12 cellular contexts compared by ENCODE assay signal in the genomic region with DNA sequence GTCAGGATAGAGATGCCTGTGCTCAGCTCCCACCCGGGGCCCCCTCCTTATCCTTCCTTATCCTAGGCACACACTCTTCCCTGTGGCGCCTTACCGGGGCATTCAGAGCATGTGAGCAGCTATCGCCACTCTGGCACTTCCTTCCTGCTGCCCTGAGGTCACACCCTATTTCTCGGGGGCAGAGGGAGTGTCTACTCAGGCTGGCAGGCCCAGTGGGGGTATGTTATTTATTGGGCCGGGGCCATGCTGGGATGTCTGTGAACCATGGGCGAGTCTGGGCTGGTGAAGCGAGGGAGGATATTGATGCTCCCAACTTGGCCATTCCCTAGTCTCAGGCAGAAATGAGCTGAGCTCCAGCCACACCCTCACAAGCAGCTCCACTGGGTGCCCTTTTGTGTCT. TPM values are rescaled to one million over a fixed set of nuclear protein-coding genes. Genes with fewer than 3 reads are reported as not detected.
DNase-seq lines count a peak whose midpoint lies in the region; ATAC-seq and TF ChIP-seq lines count a peak whose summit lies in the region.
"Had no signal": no experiment of that assay in that cellular context is flagged by ENCODE, and none has a peak within 500 bp of the region (broad histone marks: within the 10 kb centered on the region; RNA-seq: fewer than 3 reads in every experiment).

No MANE protein-coding gene starts in this region.

- no peaks in the 10 kb centered on the region for H3K36me3 Mint-ChIP-seq in activated naive CD4-positive, alpha-beta T cell treated with anti-CD3 and anti-CD28 coated beads, Interleukin-2, amount 50 U/mL, for 72 hours
- H3K36me3 Mint-ChIP-seq in stimulated activated effector memory CD8-positive, alpha-beta T cell treated with anti-CD3 and anti-CD28 coated beads, Interleukin-12 subunit alpha, Interleukin-12 subunit beta, amount 100 ng/mL, for 72 hours = no peaks in the 10 kb centered on the region

- intact Hi-C loops in prostate gland (cut with DNase I) = no loop called here

- no peak overlapping the region for H4K8ac ChIP-seq in trophoblast cell (ENCODE audit: low read depth, low read length)

- no peaks in the 10 kb centered on the region for H3K9me3 ChIP-seq in prostate gland
- peaks cover 2% of the 10 kb centered on the region for H3K9me3 ChIP-seq in trophoblast cell (ENCODE audit: insufficient read depth, low read depth, low read length)

- H3K18ac ChIP-seq in trophoblast cell (ENCODE audit: low read length) = no peak overlapping the region

- no peak overlapping the region for H3K14ac ChIP-seq in trophoblast cell (ENCODE audit: low read length)

- H3K27me3 ChIP-seq in prostate gland (replicated peaks; ENCODE audit: insufficient read depth) = no peaks in the 10 kb centered on the region
- H3K27me3 ChIP-seq in trophoblast cell (ENCODE audit: insufficient read depth, low read length) = no peaks in the 10 kb centered on the region

- H3K4ac ChIP-seq in trophoblast cell (ENCODE audit: low read depth, low read length) = no peak overlapping the region

- no peak overlapping the region for H2AFZ ChIP-seq in trophoblast cell (ENCODE audit: insufficient read depth, low read length, poor library complexity)

- no peak overlapping the region for H3K27ac ChIP-seq in prostate gland
- no peak overlapping the region for H3K27ac ChIP-seq in trophoblast cell (ENCODE audit: low read depth, low read length)

- peak overlapping the region; percentile 19 to 80 for H3K27ac Mint-ChIP-seq in activated naive CD4-positive, alpha-beta T cell treated with anti-CD3 and anti-CD28 coated beads, Interleukin-2, amount 50 U/mL, for 72 hours
- peak overlapping the region; percentile 63 for H3K27ac Mint-ChIP-seq in stimulated activated effector memory CD8-positive, alpha-beta T cell treated with anti-CD3 and anti-CD28 coated beads, Interleukin-12 subunit alpha, Interleukin-12 subunit beta, amount 100 ng/mL, for 72 hours

- peaks cover 2% of the 10 kb centered on the region for H3K79me1 ChIP-seq in trophoblast cell (ENCODE audit: low read length)

- H3K4me3 Mint-ChIP-seq in stimulated activated effector memory CD8-positive, alpha-beta T cell treated with anti-CD3 and anti-CD28 coated beads, Interleukin-12 subunit alpha, Interleukin-12 subunit beta, amount 100 ng/mL, for 72 hours = peak overlapping the region; percentile 26

- H3K9me3 Mint-ChIP-seq in activated naive CD4-positive, alpha-beta T cell treated with anti-CD3 and anti-CD28 coated beads, Interleukin-2, amount 50 U/mL, for 72 hours = no peaks in the 10 kb centered on the region
- no peaks in the 10 kb centered on the region for H3K9me3 Mint-ChIP-seq in stimulated activated effector memory CD8-positive, alpha-beta T cell treated with anti-CD3 and anti-CD28 coated beads, Interleukin-12 subunit alpha, Interleukin-12 subunit beta, amount 100 ng/mL, for 72 hours

- no peak for TF ChIP-seq POLR2A in prostate gland (IDR thresholded peaks at IDR 0.05)

- H3K4me1 Mint-ChIP-seq in stimulated activated effector memory CD8-positive, alpha-beta T cell treated with anti-CD3 and anti-CD28 coated beads, Interleukin-12 subunit alpha, Interleukin-12 subunit beta, amount 100 ng/mL, for 72 hours = peaks cover 18% of the 10 kb centered on the region

- H3K23ac ChIP-seq in trophoblast cell (ENCODE audit: low read length) = no peak overlapping the region

- no peak overlapping the region for H4K12ac ChIP-seq in trophoblast cell (ENCODE audit: low read depth, low read length)

- no peak overlapping the region for H3K4me2 ChIP-seq in trophoblast cell (ENCODE audit: low read length)

- H4K91ac ChIP-seq in trophoblast cell (ENCODE audit: low read depth, low read length) = no peak overlapping the region

- peaks cover 11% of the 10 kb centered on the region for H3K4me1 ChIP-seq in prostate gland (replicated peaks)
- H3K4me1 ChIP-seq in trophoblast cell (ENCODE audit: control insufficient read depth in 1 of 2, insufficient read depth in 2 of 2, low read length in 2 of 2) = peaks cover 6 to 11% of the 10 kb centered on the region in 2 experiments

- peak in 1 of 2 donors; percentile 9 for ATAC-seq in activated naive CD4-positive, alpha-beta T cell treated with anti-CD3 and anti-CD28 coated beads, Interleukin-2, amount 50 U/mL, for 72 hours
- peak; percentile 42 for ATAC-seq in stimulated activated effector memory CD8-positive, alpha-beta T cell treated with anti-CD3 and anti-CD28 coated beads, Interleukin-12 subunit alpha, Interleukin-12 subunit beta, amount 100 ng/mL, for 72 hours
- ATAC-seq in GM18498 (IDR thresholded peaks at IDR 0.05; ENCODE audit: unreplicated experiment) = no peak

- 36% methylated on average over 8 of the region's 8 CpGs for WGBS in prostate gland
- no CpG with 5 or more reads among the region's 8 CpGs for WGBS in trophoblast cell (ENCODE audit: extremely low coverage, insufficient coverage, insufficient read length)

- no peaks in the 10 kb centered on the region for H3K79me2 ChIP-seq in trophoblast cell (ENCODE audit: control insufficient read depth, insufficient read depth, low read length, poor library complexity)

- H2BK12ac ChIP-seq in trophoblast cell (ENCODE audit: low read length) = no peak overlapping the region

- no peak overlapping the region for H2BK5ac ChIP-seq in trophoblast cell (ENCODE audit: low read depth, low read length, poor library complexity)

- no peak overlapping the region for H3K9ac ChIP-seq in trophoblast cell (ENCODE audit: low read length)

- H2BK120ac ChIP-seq in trophoblast cell (ENCODE audit: insufficient read depth, low read length, poor library complexity) = no peak overlapping the region

- no peak overlapping the region for H2AK5ac ChIP-seq in trophoblast cell (ENCODE audit: low read length)

- no peak for DNase-seq in activated naive CD4-positive, alpha-beta T cell treated with anti-CD3 and anti-CD28 coated beads, Interleukin-2, amount 50 U/mL, for 72 hours (ENCODE audit: low spot score in 2 of 2)
- no peak for DNase-seq in activated naive CD4-positive, alpha-beta T cell (lab: John Stamatoyannopoulos, UW)
- DNase-seq in OCI-M1 (lab: John Stamatoyannopoulos, UW) (peak; percentile 34), epithelial cell of esophagus (ENCODE audit: low read depth) (peak; percentile 21), prostate gland (ENCODE audit: low spot score) (no peak), trophoblast cell (no peak)
- no peak for DNase-seq in stimulated activated effector memory CD8-positive, alpha-beta T cell treated with anti-CD3 and anti-CD28 coated beads, Interleukin-12 subunit alpha, Interleukin-12 subunit beta, amount 100 ng/mL, for 72 hours (ENCODE audit: low spot score in 2 of 2)
- DNase-seq: ACHN, DMS 273 treated with DMSO at 0.1 percent for 48 hours, Karpas-422 had no signal

- H3K4me3 ChIP-seq in epithelial cell of esophagus (ENCODE audit: low read length) (no peak overlapping the region), prostate gland (no peak overlapping the region), trophoblast cell (ENCODE audit: low read depth, low read length) (no peak overlapping the region)

- H3K36me3 ChIP-seq in prostate gland (no peaks in the 10 kb centered on the region), trophoblast cell (ENCODE audit: control insufficient read depth in 1 of 2, insufficient read depth in 2 of 2, low read length in 2 of 2) (no peaks in the 10 kb centered on the region)

- TF ChIP-seq CTCF in epithelial cell of esophagus (IDR thresholded peaks at IDR 0.05; ENCODE audit: insufficient read depth, low read depth, low read length, missing control alignments) (no peak), prostate gland (IDR thresholded peaks at IDR 0.05) (no peak)

RNA-seq across cellular contexts. Expression of a gene that starts 3.9 kb away (rescaled TPM):
- total RNA-seq in activated naive CD4-positive, alpha-beta T cell treated with anti-CD3 and anti-CD28 coated beads, Interleukin-2, amount 50 U/mL, for 72 hours = not detected
- total RNA-seq in prostate gland = not detected
- polyA plus RNA-seq in trophoblast cell (2013) = not detected in 2 replicates

RNA-seq across cellular contexts. Expression of a gene that starts 4.6 kb away (rescaled TPM):
- not detected for total RNA-seq in activated naive CD4-positive, alpha-beta T cell treated with anti-CD3 and anti-CD28 coated beads, Interleukin-2, amount 50 U/mL, for 72 hours
- 1 to 10 TPM in 1 of 2 donors, not detected in 1; 3.7 TPM for total RNA-seq in prostate gland
- polyA plus RNA-seq in trophoblast cell (2013) = not detected in 2 replicates
- total RNA-seq: urinary bladder had no signal
- polyA plus RNA-seq: urinary bladder had no signal

RNA-seq across cellular contexts. Expression of a gene that starts 8.1 kb away (rescaled TPM):
- 10 to 100 TPM; 33.1 to 46.8 TPM for total RNA-seq in activated naive CD4-positive, alpha-beta T cell treated with anti-CD3 and anti-CD28 coated beads, Interleukin-2, amount 50 U/mL, for 72 hours
- total RNA-seq in prostate gland = 10 to 100 TPM; 78.1 to 83.6 TPM
- polyA plus RNA-seq in trophoblast cell (2013) = 39.7 and 42.5 TPM in 2 replicates

RNA-seq across cellular contexts. Expression of a gene that starts 10.3 kb away (rescaled TPM):
- total RNA-seq in activated naive CD4-positive, alpha-beta T cell treated with anti-CD3 and anti-CD28 coated beads, Interleukin-2, amount 50 U/mL, for 72 hours = not detected
- not detected for total RNA-seq in prostate gland
- polyA plus RNA-seq in trophoblast cell (2013) = 11.8 and 13.2 TPM in 2 replicates
- total RNA-seq: urinary bladder had no signal
- polyA plus RNA-seq: urinary bladder had no signal

RNA-seq across cellular contexts. Expression of a gene that starts 11.9 kb away (rescaled TPM):
- total RNA-seq in activated naive CD4-positive, alpha-beta T cell treated with anti-CD3 and anti-CD28 coated beads, Interleukin-2, amount 50 U/mL, for 72 hours = not detected
- under 1 TPM in 1 of 2 donors, not detected in 1; 0.74 TPM for total RNA-seq in prostate gland
- 0.31 and 0.39 TPM in 2 replicates for polyA plus RNA-seq in trophoblast cell (2013)

Comparison
In these comparisons a context has a peak if more than half of its experiments do, and no peak if none do; other contexts are left out.
1. DNase-seq: peak in OCI-M1 (single experiment) and epithelial cell of esophagus (single experiment); none in activated naive CD4-positive, alpha-beta T cell treated with anti-CD3 and anti-CD28 coated beads, Interleukin-2, amount 50 U/mL, for 72 hours (0 of 2), activated naive CD4-positive, alpha-beta T cell (0 of 4), stimulated activated effector memory CD8-positive, alpha-beta T cell treated with anti-CD3 and anti-CD28 coated beads, Interleukin-12 subunit alpha, Interleukin-12 subunit beta, amount 100 ng/mL, for 72 hours (0 of 2), prostate gland (single experiment) and trophoblast cell (0 of 2).